In genomic region chr11:14583252-14584105, GRCh38 we compare ENCODE assay signal across 16 cellular contexts.
A peak's percentile ranks its signal among the peaks of the same experiment; 100 is the strongest.
DNase-seq lines count a peak whose midpoint lies in the region; ATAC-seq, FAIRE-seq and TF ChIP-seq lines count a peak whose summit lies in the region.
"Had no signal": no experiment of that assay in that cellular context is flagged by ENCODE, and none has a peak within 500 bp of the region (broad histone marks: within the 10 kb centered on the region; RNA-seq: fewer than 3 reads in every experiment).

No MANE protein-coding gene starts in this region.

- no peak for TF ChIP-seq EP300 in tibial nerve (IDR thresholded peaks at IDR 0.05)

- DNase-seq in T-helper 1 cell (no peak), kidney (no peak), thoracic aorta (ENCODE audit: low spot score) (no peak), mesenteric fat pad (ENCODE audit: low spot score) (no peak), SKM-1 treated with dmso at 0.1 percent for 144 hours (lab: John Stamatoyannopoulos, UW; ENCODE audit: unreplicated experiment) (no peak), tibial nerve (ENCODE audit: low spot score in 2 of 2) (no peak)
- no peak for DNase-seq in activated naive CD8-positive, alpha-beta T cell treated with anti-CD3 and anti-CD28 coated beads, Interleukin-2, amount 10 ng/mL, durations not matched to agents 7 days and 5 days
- DNase-seq: activated CD4-positive, alpha-beta T cell treated with anti-CD3 and anti-CD28 coated beads, Interleukin-2, amount 10 ng/mL, durations not matched to agents 7 days and 5 days; activated gamma-delta T cell; HCEC 1CT; left lung; NCI-H1436 had no signal

- peaks cover 46% of the 10 kb centered on the region for H3K4me1 Mint-ChIP-seq in T-helper 1 cell treated with Interleukin-12 subunit alpha and Interleukin-12 subunit beta and Interleukin-4 antibody, amounts not matched to agents 30 μg/mL and 1 μg/mL, for 36 hours (ENCODE audit: low read depth)
- H3K4me1 Mint-ChIP-seq in activated naive CD8-positive, alpha-beta T cell treated with anti-CD3 and anti-CD28 coated beads, Interleukin-2, amount 10 ng/mL, durations not matched to agents 7 days and 5 days, result peaks cover 22% of the 10 kb centered on the region

- H3K9ac ChIP-seq in kidney (ENCODE audit: low read length in 2 of 2), result peak overlapping the region in 1 of 2 donors; percentile 42

- H3K27me3 ChIP-seq in thoracic aorta (replicated peaks; ENCODE audit: insufficient read depth), result no peaks in the 10 kb centered on the region
- no peaks in the 10 kb centered on the region for H3K27me3 ChIP-seq in tibial nerve
- H3K27me3 ChIP-seq: left lung had no signal

- H3K9me3 Mint-ChIP-seq in T-helper 1 cell treated with Interleukin-12 subunit alpha and Interleukin-12 subunit beta and Interleukin-4 antibody, amounts not matched to agents 30 μg/mL and 1 μg/mL, for 36 hours, result peaks cover 13% of the 10 kb centered on the region
- H3K9me3 Mint-ChIP-seq in activated naive CD8-positive, alpha-beta T cell treated with anti-CD3 and anti-CD28 coated beads, Interleukin-2, amount 10 ng/mL, durations not matched to agents 7 days and 5 days, result peaks cover 2% of the 10 kb centered on the region

- intact Hi-C loops in kidney (cut with DNase I), result no loop called here

- no peak for TF ChIP-seq POLR2A in tibial nerve (IDR thresholded peaks at IDR 0.05)

- peaks cover 54% of the 10 kb centered on the region for H3K36me3 Mint-ChIP-seq in T-helper 1 cell treated with Interleukin-12 subunit alpha and Interleukin-12 subunit beta and Interleukin-4 antibody, amounts not matched to agents 30 μg/mL and 1 μg/mL, for 36 hours (ENCODE audit: low read depth)
- peaks cover 58% of the 10 kb centered on the region for H3K36me3 Mint-ChIP-seq in activated naive CD8-positive, alpha-beta T cell treated with anti-CD3 and anti-CD28 coated beads, Interleukin-2, amount 10 ng/mL, durations not matched to agents 7 days and 5 days

- ATAC-seq in activated naive CD8-positive, alpha-beta T cell treated with anti-CD3 and anti-CD28 coated beads, Interleukin-2, amount 10 ng/mL, durations not matched to agents 7 days and 5 days (ENCODE audit: low read depth), result no peak
- no peak for ATAC-seq in thoracic aorta (ENCODE audit: insufficient number of reproducible peaks, low FRiP score, low read depth)
- ATAC-seq: left lung had no signal

- no peaks in the 10 kb centered on the region for H3K27me3 Mint-ChIP-seq in T-helper 1 cell treated with Interleukin-12 subunit alpha and Interleukin-12 subunit beta and Interleukin-4 antibody, amounts not matched to agents 30 μg/mL and 1 μg/mL, for 36 hours (ENCODE audit: low read depth)
- H3K27me3 Mint-ChIP-seq in activated naive CD8-positive, alpha-beta T cell treated with anti-CD3 and anti-CD28 coated beads, Interleukin-2, amount 10 ng/mL, durations not matched to agents 7 days and 5 days, result no peaks in the 10 kb centered on the region
- H3K27me3 Mint-ChIP-seq: activated CD4-positive, alpha-beta T cell treated with anti-CD3 and anti-CD28 coated beads, Interleukin-2, amount 10 ng/mL, durations not matched to agents 7 days and 5 days had no signal

- H3K27ac Mint-ChIP-seq in T-helper 1 cell treated with Interleukin-12 subunit alpha and Interleukin-12 subunit beta and Interleukin-4 antibody, amounts not matched to agents 30 μg/mL and 1 μg/mL, for 36 hours, result peak overlapping the region; percentile 16
- peak overlapping the region; percentile 22 for H3K27ac Mint-ChIP-seq in activated naive CD8-positive, alpha-beta T cell treated with anti-CD3 and anti-CD28 coated beads, Interleukin-2, amount 10 ng/mL, durations not matched to agents 7 days and 5 days
- H3K27ac Mint-ChIP-seq: activated CD4-positive, alpha-beta T cell treated with anti-CD3 and anti-CD28 coated beads, Interleukin-2, amount 10 ng/mL, durations not matched to agents 7 days and 5 days had no signal

- H3K4me3 Mint-ChIP-seq in T-helper 1 cell treated with Interleukin-12 subunit alpha and Interleukin-12 subunit beta and Interleukin-4 antibody, amounts not matched to agents 30 μg/mL and 1 μg/mL, for 36 hours, result no peak overlapping the region
- no peak overlapping the region for H3K4me3 Mint-ChIP-seq in activated naive CD8-positive, alpha-beta T cell treated with anti-CD3 and anti-CD28 coated beads, Interleukin-2, amount 10 ng/mL, durations not matched to agents 7 days and 5 days
- H3K4me3 Mint-ChIP-seq: activated CD4-positive, alpha-beta T cell treated with anti-CD3 and anti-CD28 coated beads, Interleukin-2, amount 10 ng/mL, durations not matched to agents 7 days and 5 days; IgD-negative memory B cell had no signal

- H3K9me3 ChIP-seq in kidney (ENCODE audit: control insufficient read depth in 1 of 2, low read length in 2 of 2) (no peaks in the 10 kb centered on the region), thoracic aorta (no peaks in the 10 kb centered on the region), tibial nerve (no peaks in the 10 kb centered on the region)
- H3K9me3 ChIP-seq: left lung, prostate gland had no signal

- peak overlapping the region; percentile 83 to 86 for H3K27ac ChIP-seq in kidney (ENCODE audit: low read depth in 2 of 2, low read length in 2 of 2)
- H3K27ac ChIP-seq in thoracic aorta, result peak overlapping the region; percentile 49 to 63
- peak overlapping the region in 2 of 4 donors; percentile 34 to 49 for H3K27ac ChIP-seq in tibial nerve
- H3K27ac ChIP-seq: 22Rv1, left lung had no signal

- WGBS in tibial nerve, 2 donors, result 36% methylated on average over 9 of the region's 9 CpGs

- H3K36me3 ChIP-seq in kidney (ENCODE audit: control insufficient read depth in 1 of 2, insufficient read depth in 2 of 2, low read length in 2 of 2) (no peaks in the 10 kb centered on the region), thoracic aorta (no peaks in the 10 kb centered on the region), tibial nerve (no peaks in the 10 kb centered on the region)
- H3K36me3 ChIP-seq: left lung, prostate gland had no signal

- peak overlapping the region; percentile 7 to 15 for H3K4me3 ChIP-seq in kidney (ENCODE audit: low read length in 2 of 2)
- H3K4me3 ChIP-seq in thoracic aorta, result no peak overlapping the region
- H3K4me3 ChIP-seq in tibial nerve, result no peak overlapping the region
- H3K4me3 ChIP-seq: left lung, prostate gland had no signal

- TF ChIP-seq CTCF in kidney (IDR thresholded peaks at IDR 0.05; ENCODE audit: borderline replicate concordance, extremely low read depth, insufficient read depth), result no peak
- TF ChIP-seq CTCF in thoracic aorta (IDR thresholded peaks at IDR 0.05), result no peak
- TF ChIP-seq CTCF in tibial nerve (IDR thresholded peaks at IDR 0.05), result no peak

- H3K4me1 ChIP-seq in kidney (ENCODE audit: control insufficient read depth in 1 of 2, insufficient read depth in 1 of 2, low read depth in 1 of 2, low read length in 2 of 2) (peaks cover 13 to 21% of the 10 kb centered on the region in 2 donors), thoracic aorta (ENCODE audit: control insufficient read depth in 1 of 2, low read depth in 2 of 2) (peaks cover 3 to 13% of the 10 kb centered on the region in 2 donors), tibial nerve (peaks cover 0 to under 1% (median 0%) of the 10 kb centered on the region in 4 donors)
- H3K4me1 ChIP-seq: prostate gland had no signal

- POLR2A ChIA-PET in activated naive CD8-positive, alpha-beta T cell treated with anti-CD3 and anti-CD28 coated beads, Interleukin-2, amount 10 ng/mL, durations not matched to agents 7 days and 5 days (lab: Charles Lee), result no interaction called here

- no peak for FAIRE-seq in kidney (lab: Jason Lieb, UNC)

Comparison
In these comparisons a context has a peak if more than half of its experiments do, and no peak if none do; other contexts are left out.
1. H3K4me3 ChIP-seq: peak in kidney (2 of 2); none in thoracic aorta (single experiment) and tibial nerve (0 of 4).